Comparison of ENCODE assay signal across 8 cellular contexts in genomic region chr3:128486157-128486691, GRCh38. TPM values are rescaled to one million over a fixed set of nuclear protein-coding genes. Genes with fewer than 3 reads are reported as not detected.
DNase-seq lines count a peak whose midpoint lies in the region; ATAC-seq, FAIRE-seq and TF ChIP-seq lines count a peak whose summit lies in the region.

No MANE protein-coding gene starts in this region.

- no peak for ATAC-seq in pancreas

- 17% methylated on average over 13 of the region's 17 CpGs for WGBS in esophagus muscularis mucosa
- WGBS in pancreas, 2 donors, result 43 to 48% methylated on average over 17 of the region's 17 CpGs
- 11 to 20% (median 18%) methylated on average over 5 to 17 of the region's 17 CpGs for WGBS in adrenal gland, 4 donors

- POLR2A ChIA-PET in CD8-positive, alpha-beta memory T cell (lab: Charles Lee), result no interaction called here

- H3K27ac ChIP-seq in CD8-positive, alpha-beta memory T cell (ENCODE audit: low read depth, low read length), result peak overlapping the region; percentile 70
- H3K27ac ChIP-seq in Peyer's patch (peak overlapping the region in 2 of 4 donors; percentile 16 to 77), esophagus muscularis mucosa (replicated peaks in 1 of 4) (peak overlapping the region; percentile 66 to 83 (median 72)), pancreas (no peak overlapping the region), adrenal gland (no peak overlapping the region), caudate nucleus (ENCODE audit: low read depth, low read length) (no peak overlapping the region)

- H3K36me3 ChIP-seq in CD8-positive, alpha-beta memory T cell (ENCODE audit: insufficient read depth, low read length), result no peaks in the 10 kb centered on the region
- H3K36me3 ChIP-seq in Peyer's patch, result no peaks in the 10 kb centered on the region
- H3K36me3 ChIP-seq in esophagus muscularis mucosa, result peaks cover 0 to 14% (median 0%) of the 10 kb centered on the region in 4 donors
- H3K36me3 ChIP-seq in pancreas, result no peaks in the 10 kb centered on the region
- H3K36me3 ChIP-seq in adrenal gland (replicated peaks in 1 of 2), result no peaks in the 10 kb centered on the region

- CTCF ChIA-PET in CD8-positive, alpha-beta memory T cell (lab: Charles Lee), result no interaction called here

- no peaks in the 10 kb centered on the region for H3K36me3 Mint-ChIP-seq in CD8-positive, alpha-beta memory T cell

- peaks cover 67% of the 10 kb centered on the region for H3K27me3 ChIP-seq in CD8-positive, alpha-beta memory T cell (ENCODE audit: insufficient read depth, low read length, poor library complexity, severe bottlenecking)
- H3K27me3 ChIP-seq in Peyer's patch (peaks cover 0 to 79% of the 10 kb centered on the region in 2 donors), esophagus muscularis mucosa (peaks cover 22 to 100% (median 95%) of the 10 kb centered on the region in 4 donors), pancreas (no peaks in the 10 kb centered on the region), adrenal gland (peaks cover 94% of the 10 kb centered on the region)

- H3K9me3 ChIP-seq in CD8-positive, alpha-beta memory T cell (ENCODE audit: low read length), result no peaks in the 10 kb centered on the region
- H3K9me3 ChIP-seq in Peyer's patch (no peaks in the 10 kb centered on the region), esophagus muscularis mucosa (no peaks in the 10 kb centered on the region), pancreas (no peaks in the 10 kb centered on the region), adrenal gland (replicated peaks in 1 of 3) (no peaks in the 10 kb centered on the region)

- intact Hi-C loops in esophagus muscularis mucosa (cut with DNase I), result no loop called here
- intact Hi-C loops in pancreas (cut with DNase I), result no loop called here
- intact Hi-C loops in adrenal gland (cut with DNase I), result no loop called here

- H3K4me3 Mint-ChIP-seq in CD8-positive, alpha-beta memory T cell, result peak overlapping the region; percentile 54 to 87 (median 65)

- no peak for TF ChIP-seq EP300 in esophagus muscularis mucosa (IDR thresholded peaks at IDR 0.05)

- DNase-seq in CD8-positive, alpha-beta memory T cell, result no peak
- DNase-seq in Peyer's patch (no peak), esophagus muscularis mucosa (ENCODE audit: extremely low spot score) (no peak), pancreas (peak in 1 of 6 donors; percentile 40), DMS153 treated with DMSO at 0.1 percent for 48 hours (lab: John Stamatoyannopoulos, UW; ENCODE audit: unreplicated experiment) (no peak), midbrain (lab: John Stamatoyannopoulos, UW) (no peak), adrenal gland (no peak), caudate nucleus (lab: John Stamatoyannopoulos, UW) (no peak)

- no peak for TF ChIP-seq CTCF in Peyer's patch (IDR thresholded peaks at IDR 0.05)
- TF ChIP-seq CTCF in esophagus muscularis mucosa (IDR thresholded peaks at IDR 0.05), result no peak
- no peak for TF ChIP-seq CTCF in pancreas (IDR thresholded peaks at IDR 0.05)
- no peak for TF ChIP-seq CTCF in adrenal gland (IDR thresholded peaks at IDR 0.05)

- peaks cover 34% of the 10 kb centered on the region for H3K4me1 ChIP-seq in CD8-positive, alpha-beta memory T cell (ENCODE audit: insufficient read depth, low read length)
- H3K4me1 ChIP-seq in Peyer's patch, result peaks cover 0 to 43% (median 23%) of the 10 kb centered on the region in 4 donors
- H3K4me1 ChIP-seq in esophagus muscularis mucosa, result peaks cover 64 to 89% (median 81%) of the 10 kb centered on the region in 4 donors
- H3K4me1 ChIP-seq in pancreas, result peaks cover 0 to 3% (median 0%) of the 10 kb centered on the region in 3 donors
- H3K4me1 ChIP-seq in adrenal gland (replicated peaks in 1 of 2), result peaks cover 40 to 52% of the 10 kb centered on the region in 2 donors

- H3K4me3 ChIP-seq in CD8-positive, alpha-beta memory T cell (ENCODE audit: low read length), result no peak overlapping the region
- peak overlapping the region in 3 of 4 donors; percentile 29 to 60 (median 54) for H3K4me3 ChIP-seq in Peyer's patch
- peak overlapping the region; percentile 59 to 63 (median 62) for H3K4me3 ChIP-seq in esophagus muscularis mucosa
- H3K4me3 ChIP-seq in pancreas, result peak overlapping the region; percentile 40 to 73 (median 57)
- peak overlapping the region in 2 of 4 donors; percentile 44 to 56 for H3K4me3 ChIP-seq in adrenal gland

- no peak for FAIRE-seq in pancreas (lab: Jason Lieb, UNC)

- TF ChIP-seq POLR2A in Peyer's patch (IDR thresholded peaks at IDR 0.05), result no peak
- no peak for TF ChIP-seq POLR2A in esophagus muscularis mucosa (IDR thresholded peaks at IDR 0.05; ENCODE audit: low read depth)
- no peak for TF ChIP-seq POLR2A in adrenal gland (IDR thresholded peaks at IDR 0.05)

- H3K27ac Mint-ChIP-seq in CD8-positive, alpha-beta memory T cell, result no peak overlapping the region

- H3K4me1 Mint-ChIP-seq in CD8-positive, alpha-beta memory T cell, result peaks cover 20 to 60% (median 28%) of the 10 kb centered on the region in 3 donors

- H3K27me3 Mint-ChIP-seq in CD8-positive, alpha-beta memory T cell, result peaks cover 66 to 74% of the 10 kb centered on the region in 2 donors

- H3K9me3 Mint-ChIP-seq in CD8-positive, alpha-beta memory T cell, result no peaks in the 10 kb centered on the region

RNA-seq across cellular contexts. Expression of gene GATA2, which starts 6.8 kb away (rescaled TPM):
- not detected for total RNA-seq in CD8-positive, alpha-beta memory T cell
- not detected for polyA plus RNA-seq in CD8-positive, alpha-beta memory T cell
- 10 to 100 TPM in 1 of 4 donors, 1 to 10 TPM in 3; 2.8 to 11.6 (median 8.1) TPM for total RNA-seq in Peyer's patch
- 10 to 100 TPM in 3 of 4 donors, 1 to 10 TPM in 1; 10.0 to 16.9 (median 13.4) TPM for total RNA-seq in esophagus muscularis mucosa
- 10 to 100 TPM in 5 of 6 donors, 1 to 10 TPM in 1; 6.2 to 17.1 (median 11.1) TPM for total RNA-seq in pancreas
- 10 to 100 TPM in 1 of 2 donors, 1 to 10 TPM in 1; 7.3 to 15.8 TPM for polyA plus RNA-seq in pancreas
- 10 to 100 TPM in 3 of 8 donors, 1 to 10 TPM in 5; 4.6 to 28.1 (median 7.4) TPM for total RNA-seq in adrenal gland
- 10 to 100 TPM in 2 of 3 donors, 1 to 10 TPM in 1; 3.4 to 37.5 (median 11.2) TPM for polyA plus RNA-seq in adrenal gland

RNA-seq across cellular contexts. Expression of gene DNAJB8, which starts 19.5 kb away (rescaled TPM):
- not detected for total RNA-seq in CD8-positive, alpha-beta memory T cell
- polyA plus RNA-seq in CD8-positive, alpha-beta memory T cell, result not detected
- total RNA-seq in Peyer's patch (not detected), esophagus muscularis mucosa (not detected), pancreas (not detected), adrenal gland (not detected)
- polyA plus RNA-seq in pancreas (not detected), adrenal gland (not detected)

Comparison
In these comparisons a context has a peak if more than half of its experiments do, and no peak if none do; other contexts are left out.
1. H3K27ac ChIP-seq: peak in CD8-positive, alpha-beta memory T cell (single experiment) and esophagus muscularis mucosa (4 of 4); none in pancreas (0 of 4), adrenal gland (0 of 5) and caudate nucleus (single experiment).